Comparison of ENCODE assay signal across 12 cellular contexts in genomic region chr15:29613951-29614382, GRCh38.
DNase-seq lines count a peak whose midpoint lies in the region; ATAC-seq and TF ChIP-seq lines count a peak whose summit lies in the region.
"Had no signal": no experiment of that assay in that cellular context is flagged by ENCODE, and none has a peak within 500 bp of the region (broad histone marks: within the 10 kb centered on the region; RNA-seq: fewer than 3 reads in every experiment).

No MANE protein-coding gene starts in this region.

- no peaks in the 10 kb centered on the region for H3K36me3 ChIP-seq in H7 (replicated peaks; ENCODE audit: control insufficient read depth, insufficient read depth, low read length)
- no peaks in the 10 kb centered on the region for H3K36me3 ChIP-seq in OCI-LY3 (replicated peaks; ENCODE audit: low read depth, low read length)
- H3K36me3 ChIP-seq: adrenal gland, upper lobe of left lung had no signal

- no peaks in the 10 kb centered on the region for H4K20me1 ChIP-seq in OCI-LY3 (ENCODE audit: insufficient read depth, low read length)

- no peaks in the 10 kb centered on the region for H3K27me3 Mint-ChIP-seq in activated T-helper 2 cell treated with anti-CD3 and anti-CD28 coated beads, Interferon-gamma antibody, Interleukin-2, Interleukin-4, amounts not matched to agents 10 μg/mL and 5 μg/mL and 100 μg/mL, durations not matched to agents 14 hours and 24 hours and 36 hours (ENCODE audit: low read depth)

- 0 out of 2 replicates have a peak, but pooled peaks cover 5% of the 10 kb centered on the region for H3K4me1 ChIP-seq in OCI-LY3 (ENCODE audit: low read length)
- H3K4me1 ChIP-seq: adrenal gland, upper lobe of left lung had no signal

- no peaks in the 10 kb centered on the region for H3K36me3 Mint-ChIP-seq in activated T-helper 2 cell treated with anti-CD3 and anti-CD28 coated beads, Interferon-gamma antibody, Interleukin-2, Interleukin-4, amounts not matched to agents 10 μg/mL and 5 μg/mL and 100 μg/mL, durations not matched to agents 14 hours and 24 hours and 36 hours (ENCODE audit: low read depth)
- H3K36me3 Mint-ChIP-seq: mesothelial cell of epicardium had no signal

- H3K27ac ChIP-seq in OCI-LY3 (ENCODE audit: low read length), result no peak overlapping the region
- H3K27ac ChIP-seq: adrenal gland, upper lobe of left lung had no signal

- no peak for ATAC-seq in left cardiac atrium

- H3K27me3 ChIP-seq in H7 (ENCODE audit: control insufficient read depth, insufficient read depth, low read length), result no peaks in the 10 kb centered on the region; the same call in 1 of the 2 replicates
- H3K27me3 ChIP-seq in OCI-LY3 (ENCODE audit: low read depth, low read length), result no peaks in the 10 kb centered on the region
- H3K27me3 ChIP-seq: adrenal gland, upper lobe of left lung had no signal

- no peaks in the 10 kb centered on the region for H3K4me1 Mint-ChIP-seq in activated T-helper 2 cell treated with anti-CD3 and anti-CD28 coated beads, Interferon-gamma antibody, Interleukin-2, Interleukin-4, amounts not matched to agents 10 μg/mL and 5 μg/mL and 100 μg/mL, durations not matched to agents 14 hours and 24 hours and 36 hours (ENCODE audit: low read depth)

- H3K4me2 ChIP-seq in OCI-LY3 (ENCODE audit: low read length), result no peak overlapping the region

- no peak overlapping the region for H3K4me3 Mint-ChIP-seq in activated T-helper 2 cell treated with anti-CD3 and anti-CD28 coated beads, Interferon-gamma antibody, Interleukin-2, Interleukin-4, amounts not matched to agents 10 μg/mL and 5 μg/mL and 100 μg/mL, durations not matched to agents 14 hours and 24 hours and 36 hours (ENCODE audit: low read depth)
- H3K4me3 Mint-ChIP-seq: mesothelial cell of epicardium had no signal

- no peaks in the 10 kb centered on the region for H3K9me3 ChIP-seq in OCI-LY3 (ENCODE audit: insufficient read depth, low read length)
- H3K9me3 ChIP-seq: adrenal gland, upper lobe of left lung had no signal

- peak; percentile 19; the same call in 1 of the 2 replicates for TF ChIP-seq CTCF in OCI-LY3 (IDR thresholded peaks at IDR 0.05; ENCODE audit: low read depth, low read length)
- peak; percentile 19 for TF ChIP-seq CTCF in fibroblast of pulmonary artery (IDR thresholded peaks at IDR 0.05; ENCODE audit: low read length, missing control alignments)

- H3K9me3 Mint-ChIP-seq in activated T-helper 2 cell treated with anti-CD3 and anti-CD28 coated beads, Interferon-gamma antibody, Interleukin-2, Interleukin-4, amounts not matched to agents 10 μg/mL and 5 μg/mL and 100 μg/mL, durations not matched to agents 14 hours and 24 hours and 36 hours, result no peaks in the 10 kb centered on the region
- H3K9me3 Mint-ChIP-seq: mesothelial cell of epicardium had no signal

- DNase-seq in COR-L47 (lab: John Stamatoyannopoulos, UW), result peak; percentile 17
- DNase-seq in H7, result peak; percentile 65
- peak; percentile 44 for DNase-seq in fibroblast of pulmonary artery (ENCODE audit: low read depth)
- no peak for DNase-seq in left cardiac atrium
- no peak for DNase-seq in dedifferentiated amniotic fluid mesenchymal stem cell (ENCODE audit: extremely low spot score)
- DNase-seq in activated T-helper 2 cell treated with anti-CD3 and anti-CD28 coated beads, Interferon-gamma antibody, Interleukin-2, Interleukin-4, amounts not matched to agents 10 μg/mL and 5 μg/mL and 100 μg/mL, durations not matched to agents 14 hours and 24 hours and 36 hours (ENCODE audit: low spot score), result no peak
- no peak for DNase-seq in stimulated activated CD4-positive, alpha-beta T cell treated with anti-CD3 and anti-CD28 coated beads, Interleukin-15, amount 100 ng/mL, for 24 hours
- DNase-seq: adrenal gland; NK-92 treated with Interleukin-12 subunit alpha and Interleukin-12 subunit beta, amount 100 ng/mL, for 24 hours had no signal

- no peak overlapping the region for H3K27ac Mint-ChIP-seq in activated T-helper 2 cell treated with anti-CD3 and anti-CD28 coated beads, Interferon-gamma antibody, Interleukin-2, Interleukin-4, amounts not matched to agents 10 μg/mL and 5 μg/mL and 100 μg/mL, durations not matched to agents 14 hours and 24 hours and 36 hours
- H3K27ac Mint-ChIP-seq: mesothelial cell of epicardium had no signal

- H3K9ac ChIP-seq in OCI-LY3 (ENCODE audit: low read length), result no peak overlapping the region

- H3K79me2 ChIP-seq in OCI-LY3 (ENCODE audit: low read length), result no peaks in the 10 kb centered on the region

- intact Hi-C loops in left cardiac atrium (cut with DNase I), result no loop called here
- intact Hi-C loops in activated T-helper 2 cell treated with anti-CD3 and anti-CD28 coated beads, Interferon-gamma antibody, Interleukin-2, Interleukin-4, amounts not matched to agents 10 μg/mL and 5 μg/mL and 100 μg/mL, durations not matched to agents 14 hours and 24 hours and 36 hours (cut with micrococcal nuclease), result no loop called here

- H3K4me3 ChIP-seq in H7 (ENCODE audit: insufficient read depth, low read depth, low read length) (no peak overlapping the region), OCI-LY3 (ENCODE audit: low read length) (no peak overlapping the region), fibroblast of pulmonary artery (replicated peaks; ENCODE audit: low read depth, low read length) (no peak overlapping the region)
- H3K4me3 ChIP-seq: adrenal gland, upper lobe of left lung had no signal

- H2AFZ ChIP-seq in OCI-LY3 (ENCODE audit: low read depth, low read length), result no peak overlapping the region

Comparison
In these comparisons a context has a peak if more than half of its experiments do, and no peak if none do; other contexts are left out.
1. DNase-seq: peak in COR-L47 (single experiment), H7 (single experiment) and fibroblast of pulmonary artery (single experiment); none in left cardiac atrium (single experiment), dedifferentiated amniotic fluid mesenchymal stem cell (single experiment), activated T-helper 2 cell treated with anti-CD3 and anti-CD28 coated beads, Interferon-gamma antibody, Interleukin-2, Interleukin-4, amounts not matched to agents 10 μg/mL and 5 μg/mL and 100 μg/mL, durations not matched to agents 14 hours and 24 hours and 36 hours (single experiment) and stimulated activated CD4-positive, alpha-beta T cell treated with anti-CD3 and anti-CD28 coated beads, Interleukin-15, amount 100 ng/mL, for 24 hours (single experiment).